In genomic region chr6:26055670-26056582, GRCh38 we compare ENCODE assay signal across 8 cellular contexts. TPM values are rescaled to one million over a fixed set of nuclear protein-coding genes. Genes with fewer than 3 reads are reported as not detected.
DNase-seq lines count a peak whose midpoint lies in the region; ATAC-seq and TF ChIP-seq lines count a peak whose summit lies in the region.

No MANE protein-coding gene starts in this region.

- H3K4me3 ChIP-seq in SK-N-MC (peak overlapping the region; percentile 75), thyroid gland (replicated peaks in 1 of 3) (peak overlapping the region; percentile 59 to 88 (median 63))

- peak overlapping the region; percentile 96 for H3K4me3 Mint-ChIP-seq in activated naive CD8-positive, alpha-beta T cell treated with anti-CD3 and anti-CD28 coated beads for 36 hours
- H3K4me3 Mint-ChIP-seq in glutamatergic neuron (ENCODE audit: unreplicated experiment) (peak overlapping the region; percentile 97), osteocyte (ENCODE audit: unreplicated experiment) (peak overlapping the region; percentile 83)

- intact Hi-C loops in thyroid gland (cut with DNase I), result loop anchor here (10.0 kb wide), 1 partner anchor 139 kb away; a partner anchor contains a TSS

- DNase-seq in GM10266 (ENCODE audit: extremely low spot score), result peak; percentile 80
- peak; percentile 92 for DNase-seq in NAMALWA (ENCODE audit: low spot score)
- DNase-seq in SK-N-MC (ENCODE audit: low read depth, low spot score), result peak; percentile 91
- peak; percentile 88 for DNase-seq in activated naive CD8-positive, alpha-beta T cell treated with anti-CD3 and anti-CD28 coated beads for 36 hours
- peak; percentile 77 for DNase-seq in glutamatergic neuron
- peak; percentile 94 for DNase-seq in osteocyte (ENCODE audit: extremely low spot score, unreplicated experiment)
- DNase-seq in thyroid gland, result peak; percentile 92 to 94

- H3K9ac ChIP-seq in SK-N-MC (ENCODE audit: insufficient read length), result peak overlapping the region; percentile 90

- peaks cover 5% of the 10 kb centered on the region for H3K36me3 Mint-ChIP-seq in activated naive CD8-positive, alpha-beta T cell treated with anti-CD3 and anti-CD28 coated beads for 36 hours
- H3K36me3 Mint-ChIP-seq in glutamatergic neuron (ENCODE audit: unreplicated experiment) (no peaks in the 10 kb centered on the region), osteocyte (ENCODE audit: unreplicated experiment) (no peaks in the 10 kb centered on the region)

- ATAC-seq in HG02588 (IDR thresholded peaks at IDR 0.05; ENCODE audit: unreplicated experiment), result peak; percentile 73

- peaks cover 14% of the 10 kb centered on the region for H3K27me3 Mint-ChIP-seq in activated naive CD8-positive, alpha-beta T cell treated with anti-CD3 and anti-CD28 coated beads for 36 hours
- H3K27me3 Mint-ChIP-seq in glutamatergic neuron (ENCODE audit: unreplicated experiment), result peaks cover 2% of the 10 kb centered on the region
- H3K27me3 Mint-ChIP-seq in osteocyte (ENCODE audit: unreplicated experiment), result no peaks in the 10 kb centered on the region

- peaks cover 20% of the 10 kb centered on the region for H3K4me1 Mint-ChIP-seq in activated naive CD8-positive, alpha-beta T cell treated with anti-CD3 and anti-CD28 coated beads for 36 hours
- H3K4me1 Mint-ChIP-seq in glutamatergic neuron (ENCODE audit: low read depth, unreplicated experiment) (peaks cover 7% of the 10 kb centered on the region), osteocyte (ENCODE audit: unreplicated experiment) (peaks cover 17% of the 10 kb centered on the region)

- no peaks in the 10 kb centered on the region for H3K27me3 ChIP-seq in thyroid gland

- H3K9me3 ChIP-seq in SK-N-MC (ENCODE audit: low read depth, low read length) (no peaks in the 10 kb centered on the region), thyroid gland (no peaks in the 10 kb centered on the region)

- H3K36me3 ChIP-seq in SK-N-MC (ENCODE audit: insufficient read depth, low read length) (no peaks in the 10 kb centered on the region), thyroid gland (no peaks in the 10 kb centered on the region)

- peak; percentile 94 to 98 for TF ChIP-seq POLR2A in thyroid gland (IDR thresholded peaks at IDR 0.05)

- no peaks in the 10 kb centered on the region for H3K9me3 Mint-ChIP-seq in activated naive CD8-positive, alpha-beta T cell treated with anti-CD3 and anti-CD28 coated beads for 36 hours
- H3K9me3 Mint-ChIP-seq in glutamatergic neuron (ENCODE audit: unreplicated experiment) (no peaks in the 10 kb centered on the region), osteocyte (ENCODE audit: unreplicated experiment) (no peaks in the 10 kb centered on the region)

- H3K27ac ChIP-seq in SK-N-MC (peak overlapping the region; percentile 97), thyroid gland (peak overlapping the region; percentile 85 to 95 (median 95))

- H3K4me1 ChIP-seq in thyroid gland, result peaks cover 5 to 11% of the 10 kb centered on the region in 2 donors

- no peak for TF ChIP-seq CTCF in GM10266 (IDR thresholded peaks at IDR 0.05; ENCODE audit: control insufficient read depth, insufficient read depth, low read depth, missing control alignments)
- no peak for TF ChIP-seq CTCF in glutamatergic neuron (IDR thresholded peaks at IDR 0.05; ENCODE audit: partially characterized antibody, unreplicated experiment)
- no peak for TF ChIP-seq CTCF in osteocyte (IDR thresholded peaks at IDR 0.05)
- TF ChIP-seq CTCF in thyroid gland (IDR thresholded peaks at IDR 0.05), result no peak

- H3K27ac Mint-ChIP-seq in activated naive CD8-positive, alpha-beta T cell treated with anti-CD3 and anti-CD28 coated beads for 36 hours, result peak overlapping the region; percentile 100
- H3K27ac Mint-ChIP-seq in glutamatergic neuron (ENCODE audit: unreplicated experiment), result peak overlapping the region; percentile 82
- peak overlapping the region; percentile 98 for H3K27ac Mint-ChIP-seq in osteocyte (ENCODE audit: unreplicated experiment)

- 0 to 1% methylated on average over 38 to 39 of the region's 51 CpGs for WGBS in thyroid gland, 2 donors

RNA-seq across cellular contexts. Expression of gene HFE, which starts 31.3 kb away (rescaled TPM):
- total RNA-seq in activated naive CD8-positive, alpha-beta T cell treated with anti-CD3 and anti-CD28 coated beads for 36 hours, result under 1 TPM; 0.76 to 0.80 TPM
- total RNA-seq in glutamatergic neuron (ENCODE audit: unreplicated experiment), result not detected
- 6.0 and 6.2 TPM in 2 replicates for total RNA-seq in osteocyte
- total RNA-seq in thyroid gland, result 1 to 10 TPM; 7.5 to 9.8 (median 8.3) TPM

Comparison
In these comparisons a context has a peak if more than half of its experiments do, and no peak if none do; other contexts are left out.
1. Peak in every context shown above with its lines: DNase-seq, ATAC-seq, H3K4me3 ChIP-seq and H3K27ac ChIP-seq.